Comparison of ENCODE assay signal across 8 cellular contexts in genomic region chr3:77254967-77255831, GRCh38.
DNase-seq lines count a peak whose midpoint lies in the region; ATAC-seq and TF ChIP-seq lines count a peak whose summit lies in the region.

No MANE protein-coding gene starts in this region.

- no peak overlapping the region for H3K27ac Mint-ChIP-seq in endothelial cell (ENCODE audit: unreplicated experiment)

- H3K9me3 ChIP-seq in PC-9 (ENCODE audit: insufficient read depth, low read depth) (no peaks in the 10 kb centered on the region), mucosa of descending colon (no peaks in the 10 kb centered on the region)

- CTCF ChIA-PET in PC-9 (lab: Charles Lee): no interaction called here

- TF ChIP-seq CTCF in PC-9 (conservative IDR thresholded peaks at IDR 0.05): peak; percentile 73
- TF ChIP-seq CTCF in endothelial cell (IDR thresholded peaks at IDR 0.05; ENCODE audit: unreplicated experiment): peak; percentile 88
- no peak for TF ChIP-seq CTCF in mucosa of descending colon (IDR thresholded peaks at IDR 0.05)

- no TSS peak for BruUV-seq in PC-9 (replicated peaks; lab: Mats Ljungman, UMichigan)

- no peaks in the 10 kb centered on the region for H3K4me1 Mint-ChIP-seq in endothelial cell (ENCODE audit: unreplicated experiment)

- ATAC-seq in GM21515 (IDR thresholded peaks at IDR 0.05; ENCODE audit: unreplicated experiment): peak; percentile 85
- peak; percentile 79 for ATAC-seq in mucosa of descending colon

- POLR2A ChIA-PET in PC-9 (lab: Charles Lee; ENCODE audit: unreplicated experiment): no interaction called here

- no peaks in the 10 kb centered on the region for H3K36me3 ChIP-seq in PC-9 (ENCODE audit: low read depth)
- no peaks in the 10 kb centered on the region for H3K36me3 ChIP-seq in mucosa of descending colon (ENCODE audit: low read depth)

- H3K4me3 Mint-ChIP-seq in endothelial cell (ENCODE audit: unreplicated experiment): no peak overlapping the region

- H3K9me2 ChIP-seq in PC-9 (ENCODE audit: insufficient read depth): no peaks in the 10 kb centered on the region

- peak; percentile 53 for DNase-seq in EH (ENCODE audit: low read depth)
- peak; percentile 55 for DNase-seq in KBM-7
- peak in 1 of 2 experiments; percentile 6 for DNase-seq in PC-9
- peak; percentile 60 for DNase-seq in endothelial cell (ENCODE audit: low spot score)
- DNase-seq in mucosa of descending colon: peak in 1 of 3 donors; percentile 74
- DNase-seq in activated T-cell treated with anti-CD3 and anti-CD28 coated beads, Interleukin-2, amount 50 U/mL, for 1 hour: no peak
- no peak for DNase-seq in stimulated activated naive CD4-positive, alpha-beta T cell treated with Interleukin-2 at 50 U/mL for 16 hours (lab: John Stamatoyannopoulos, UW)

- no peaks in the 10 kb centered on the region for H3K27me3 ChIP-seq in PC-9 (ENCODE audit: insufficient read depth, low read depth)

- in situ Hi-C loops in KBM-7 (cut with MboI; ENCODE audit: low pct_unique_long_range_greater_than_20kb, low sequenced_read_pairs): no loop called here

- H3K27ac ChIP-seq in PC-9: no peak overlapping the region

- no peaks in the 10 kb centered on the region for H3K9me3 Mint-ChIP-seq in endothelial cell (ENCODE audit: unreplicated experiment)

- H3K79me2 ChIP-seq in PC-9 (ENCODE audit: low read depth): no peaks in the 10 kb centered on the region

- H3K36me3 Mint-ChIP-seq in endothelial cell (ENCODE audit: low read depth, unreplicated experiment): no peaks in the 10 kb centered on the region

- H3K4me3 ChIP-seq in PC-9 (no peak overlapping the region), mucosa of descending colon (no peak overlapping the region)

- H3K4me2 ChIP-seq in PC-9: no peak overlapping the region

- H4K20me1 ChIP-seq in PC-9 (ENCODE audit: insufficient read depth): no peaks in the 10 kb centered on the region

- no peak overlapping the region for H2AFZ ChIP-seq in PC-9

- no peaks in the 10 kb centered on the region for H3F3A ChIP-seq in PC-9 (ENCODE audit: insufficient read depth, low read depth)

- intact Hi-C loops in PC-9 (cut with micrococcal nuclease; ENCODE audit: unreplicated experiment): loop anchor here (2.0 kb wide), 1 partner anchor 216 kb away; no protein-coding TSS in a partner anchor
- intact Hi-C loops in mucosa of descending colon (cut with DNase I, micrococcal nuclease): loop anchor here (2.0 to 5.0 kb wide), 2 partner anchors 213 to 216 kb away; partner anchors contain the start of gene ROBO2 (in 1 of the 2)

- peaks cover 1% of the 10 kb centered on the region for H3K27me3 Mint-ChIP-seq in endothelial cell (ENCODE audit: unreplicated experiment)

- H3K4me1 ChIP-seq in PC-9 (replicated peaks; ENCODE audit: insufficient read depth) (no peaks in the 10 kb centered on the region), mucosa of descending colon (ENCODE audit: low read depth) (no peaks in the 10 kb centered on the region)

Comparison
In these comparisons a context has a peak if more than half of its experiments do, and no peak if none do; other contexts are left out.
1. DNase-seq: peak in EH (single experiment), KBM-7 (single experiment) and endothelial cell (single experiment); none in activated T-cell treated with anti-CD3 and anti-CD28 coated beads, Interleukin-2, amount 50 U/mL, for 1 hour (single experiment) and stimulated activated naive CD4-positive, alpha-beta T cell treated with Interleukin-2 at 50 U/mL for 16 hours (single experiment).